In the genomic region with DNA sequence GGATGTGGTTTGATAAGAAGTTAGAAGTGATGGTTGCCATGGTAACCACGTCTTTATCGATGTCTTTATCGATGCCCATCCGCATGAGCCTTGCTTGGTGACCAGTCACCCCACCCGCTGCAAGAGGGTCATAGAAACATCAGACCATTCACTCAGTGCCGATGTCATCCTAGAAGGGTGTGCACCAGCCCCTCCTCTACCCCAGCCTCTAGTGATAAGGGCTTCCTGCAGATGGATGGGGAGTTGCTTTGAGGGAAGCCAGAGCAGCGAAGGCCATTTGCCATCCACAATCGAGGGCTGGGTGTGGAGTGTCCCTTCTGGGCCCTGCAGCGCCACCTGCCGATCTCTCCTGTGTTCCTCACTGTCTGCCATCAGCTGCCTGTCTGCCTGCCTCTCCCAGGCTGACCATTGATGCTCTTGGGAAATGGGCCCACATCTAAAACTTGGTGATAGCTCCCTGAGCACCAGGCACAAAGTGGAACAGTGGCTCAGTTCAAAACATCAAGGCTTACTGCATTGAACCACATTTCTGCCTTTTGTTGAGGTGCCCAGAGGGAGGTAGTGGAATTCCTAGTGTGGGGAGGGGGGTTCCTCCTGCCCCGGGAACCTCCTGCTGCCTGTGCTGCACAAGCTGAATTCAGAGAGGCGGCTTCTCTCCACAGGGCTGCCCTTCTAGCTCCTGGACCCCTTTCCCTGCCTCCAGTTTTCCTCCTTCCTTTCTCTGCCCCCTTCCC, we compare ENCODE assay signal across 8 cellular contexts. TPM values are rescaled to one million over a fixed set of nuclear protein-coding genes. Genes with fewer than 3 reads are reported as not detected.
DNase-seq lines count a peak whose midpoint lies in the region; ATAC-seq and TF ChIP-seq lines count a peak whose summit lies in the region.

No MANE protein-coding gene starts in this region.

- H3K36me3 ChIP-seq in Caco-2 (ENCODE audit: control insufficient read depth, insufficient read depth, low read length) (no peaks in the 10 kb centered on the region), kidney epithelial cell (ENCODE audit: control insufficient read depth, insufficient read depth, low read length) (no peaks in the 10 kb centered on the region), thyroid gland (no peaks in the 10 kb centered on the region)

- TF ChIP-seq CTCF in Caco-2 (IDR thresholded peaks at IDR 0.05; ENCODE audit: insufficient read depth in 1 of 2, low read depth in 1 of 2, low read length in 1 of 2, severe bottlenecking in 1 of 2, unreplicated experiment in 1 of 2) (peak; percentile 62 to 64), kidney epithelial cell (IDR thresholded peaks at IDR 0.05; ENCODE audit: insufficient read depth, low read length, poor library complexity, severe bottlenecking) (peak; percentile 66), thyroid gland (IDR thresholded peaks at IDR 0.05) (peak in 2 of 6 experiments; percentile 11 to 26)

- TF ChIP-seq POLR2A in thyroid gland (IDR thresholded peaks at IDR 0.05), result no peak

- no peaks in the 10 kb centered on the region for H3K9me3 Mint-ChIP-seq in Caco-2 (ENCODE audit: unreplicated experiment)
- no peaks in the 10 kb centered on the region for H3K9me3 Mint-ChIP-seq in activated naive CD4-positive, alpha-beta T cell treated with anti-CD3 and anti-CD28 coated beads, Interleukin-2, amount 10 ng/mL, durations not matched to agents 7 days and 5 days

- no TSS peak for BruUV-seq in Caco-2 (replicated peaks; lab: Mats Ljungman, UMichigan)

- no peak overlapping the region for H3K27ac ChIP-seq in thyroid gland

- no peak overlapping the region for H3K4me3 Mint-ChIP-seq in Caco-2 (ENCODE audit: unreplicated experiment)
- H3K4me3 Mint-ChIP-seq in activated naive CD4-positive, alpha-beta T cell treated with anti-CD3 and anti-CD28 coated beads, Interleukin-2, amount 10 ng/mL, durations not matched to agents 7 days and 5 days, result no peak overlapping the region

- DNase-seq in Caco-2 (peak; percentile 68 to 72), NCI-H510A (lab: John Stamatoyannopoulos, UW) (peak; percentile 43), kidney epithelial cell (ENCODE audit: low read depth) (no peak), thyroid gland (peak; percentile 19), cerebellar nuclear complex (lab: John Stamatoyannopoulos, UW) (no peak)
- DNase-seq in activated naive CD4-positive, alpha-beta T cell treated with anti-CD3 and anti-CD28 coated beads, Interleukin-2, amount 10 ng/mL, durations not matched to agents 7 days and 5 days, result peak; percentile 56

- peak; percentile 62 for ATAC-seq in GM19395 (IDR thresholded peaks at IDR 0.05; ENCODE audit: unreplicated experiment)
- ATAC-seq in HG02840 (IDR thresholded peaks at IDR 0.05; ENCODE audit: low FRiP score, unreplicated experiment), result no peak

- H3K27me3 ChIP-seq in Caco-2 (replicated peaks; ENCODE audit: control insufficient read depth, insufficient read depth, low read length) (no peaks in the 10 kb centered on the region), kidney epithelial cell (ENCODE audit: control insufficient read depth, insufficient read depth, low read length) (no peaks in the 10 kb centered on the region), thyroid gland (no peaks in the 10 kb centered on the region)

- POLR2A ChIA-PET in Caco-2 (lab: Charles Lee), result no interaction called here

- no peak overlapping the region for H3K27ac Mint-ChIP-seq in Caco-2 (ENCODE audit: unreplicated experiment)
- H3K27ac Mint-ChIP-seq in activated naive CD4-positive, alpha-beta T cell treated with anti-CD3 and anti-CD28 coated beads, Interleukin-2, amount 10 ng/mL, durations not matched to agents 7 days and 5 days, result no peak overlapping the region

- CTCF ChIA-PET in Caco-2 (lab: Charles Lee), result interaction anchor here (1.1 kb wide), 1 partner anchor 132 kb away, joined by 3 read pairs; no protein-coding TSS in a partner anchor
- CTCF ChIA-PET in activated naive CD4-positive, alpha-beta T cell treated with anti-CD3 and anti-CD28 coated beads, Interleukin-2, amount 10 ng/mL, durations not matched to agents 7 days and 5 days (lab: Charles Lee), result interaction anchor here (0.9 to 1.9 kb wide), 2 partner anchors 8 to 10 kb away, joined by 3 to 6 read pairs; no protein-coding TSS in a partner anchor

- H3K4me3 ChIP-seq in Caco-2 (ENCODE audit: low read depth, low read length), result no peak overlapping the region
- H3K4me3 ChIP-seq in kidney epithelial cell (ENCODE audit: low read depth, low read length), result no peak overlapping the region
- H3K4me3 ChIP-seq in thyroid gland (replicated peaks in 1 of 3), result no peak overlapping the region

- peaks cover 21% of the 10 kb centered on the region for H3K27me3 Mint-ChIP-seq in Caco-2 (ENCODE audit: insufficient read depth, unreplicated experiment)
- H3K27me3 Mint-ChIP-seq in activated naive CD4-positive, alpha-beta T cell treated with anti-CD3 and anti-CD28 coated beads, Interleukin-2, amount 10 ng/mL, durations not matched to agents 7 days and 5 days, result peaks cover 15% of the 10 kb centered on the region

- H3K4me1 Mint-ChIP-seq in Caco-2 (ENCODE audit: low read depth, unreplicated experiment), result no peaks in the 10 kb centered on the region
- peaks cover 13% of the 10 kb centered on the region for H3K4me1 Mint-ChIP-seq in activated naive CD4-positive, alpha-beta T cell treated with anti-CD3 and anti-CD28 coated beads, Interleukin-2, amount 10 ng/mL, durations not matched to agents 7 days and 5 days

- H3K4me1 ChIP-seq in Caco-2, result no peaks in the 10 kb centered on the region
- no peaks in the 10 kb centered on the region for H3K4me1 ChIP-seq in thyroid gland

- no peaks in the 10 kb centered on the region for H3K36me3 Mint-ChIP-seq in Caco-2 (ENCODE audit: insufficient read depth, unreplicated experiment)
- H3K36me3 Mint-ChIP-seq in activated naive CD4-positive, alpha-beta T cell treated with anti-CD3 and anti-CD28 coated beads, Interleukin-2, amount 10 ng/mL, durations not matched to agents 7 days and 5 days, result no peaks in the 10 kb centered on the region

- H3K9me3 ChIP-seq in Caco-2 (no peaks in the 10 kb centered on the region), thyroid gland (no peaks in the 10 kb centered on the region)

- 52 to 57% methylated on average over 12 of the region's 12 CpGs for WGBS in thyroid gland, 2 donors

- intact Hi-C loops in Caco-2 (cut with micrococcal nuclease; ENCODE audit: unreplicated experiment), result no loop called here
- intact Hi-C loops in thyroid gland (cut with DNase I), result no loop called here

RNA-seq across cellular contexts. Expression of gene CALB2, which starts 8.9 kb away (rescaled TPM):
- total RNA-seq in Caco-2 (2022) (0.65 TPM in 1 of 2 replicates, not detected in the other), kidney epithelial cell (5.0 and 6.2 TPM in 2 replicates), thyroid gland (under 1 TPM in 1 of 4 donors, not detected in 3; 0.81 TPM)

Comparison
In these comparisons a context has a peak if more than half of its experiments do, and no peak if none do; other contexts are left out.
1. DNase-seq: peak in Caco-2 (2 of 2), NCI-H510A (single experiment), activated naive CD4-positive, alpha-beta T cell treated with anti-CD3 and anti-CD28 coated beads, Interleukin-2, amount 10 ng/mL, durations not matched to agents 7 days and 5 days (single experiment) and thyroid gland (2 of 2); none in kidney epithelial cell (single experiment) and cerebellar nuclear complex (0 of 2).